ENCODE assay signal across 14 cellular contexts in the genomic region with DNA sequence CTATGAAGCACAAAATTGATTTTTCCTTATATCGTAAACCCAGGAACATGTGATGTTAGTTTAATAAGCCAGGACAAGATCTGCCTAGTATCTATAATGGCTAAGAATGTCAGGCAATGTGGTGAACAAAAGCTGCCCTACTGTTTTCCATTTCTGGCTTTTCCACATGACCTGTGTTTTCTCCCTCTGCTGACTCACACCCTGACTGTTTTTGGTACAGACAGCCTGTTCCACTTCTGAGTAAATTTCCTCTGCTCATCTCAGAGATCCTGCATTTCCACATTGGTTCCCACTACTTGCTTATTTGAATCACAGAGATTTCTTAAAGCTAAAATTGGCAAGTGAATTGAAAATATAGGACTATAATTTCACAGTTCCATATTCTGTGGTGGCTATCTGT. TPM values are rescaled to one million over a fixed set of nuclear protein-coding genes. Genes with fewer than 3 reads are reported as not detected.
DNase-seq lines count a peak whose midpoint lies in the region; ATAC-seq and TF ChIP-seq lines count a peak whose summit lies in the region.
"Had no signal": no experiment of that assay in that cellular context is flagged by ENCODE, and none has a peak within 500 bp of the region (broad histone marks: within the 10 kb centered on the region; RNA-seq: fewer than 3 reads in every experiment).

No MANE protein-coding gene starts in this region.

- H3K9ac ChIP-seq in neuronal stem cell (ENCODE audit: low read depth, low read length, poor library complexity) = no peak overlapping the region

- WGBS in esophagus muscularis mucosa = 65% methylated on average over 1 of the region's 1 CpG
- no CpG with 5 or more reads among the region's 1 CpG for WGBS in neuronal stem cell (ENCODE audit: extremely low coverage in 2 of 2, insufficient read length in 2 of 2, insufficient replicate concordance in 1 of 2), 2 donors

- H3K18ac ChIP-seq in neuronal stem cell (ENCODE audit: low read length) = no peak overlapping the region

- H3K23ac ChIP-seq in neuronal stem cell (ENCODE audit: low read depth, low read length, poor library complexity) = no peak overlapping the region

- no peak overlapping the region for H2BK15ac ChIP-seq in neuronal stem cell (ENCODE audit: low read length)

- no peaks in the 10 kb centered on the region for H3K27me3 ChIP-seq in esophagus muscularis mucosa
- no peaks in the 10 kb centered on the region for H3K27me3 ChIP-seq in neuronal stem cell (ENCODE audit: control insufficient read depth in 3 of 3, insufficient read depth in 3 of 3, low read depth in 1 of 3, low read length in 3 of 3)

- H3K4me1 Mint-ChIP-seq in stimulated activated naive CD8-positive, alpha-beta T cell treated with anti-CD3 and anti-CD28 coated beads, Interleukin-15, amount 100 ng/mL, for 72 hours = no peaks in the 10 kb centered on the region
- H3K4me1 Mint-ChIP-seq in T-helper 2 cell treated with Interferon-gamma antibody and Interleukin-4, amounts not matched to agents 5 μg/mL and 100 μg/mL, for 36 hours (ENCODE audit: low read depth) = no peaks in the 10 kb centered on the region
- H3K4me1 Mint-ChIP-seq in activated T-cell treated with anti-CD3 and anti-CD28 coated beads, Interleukin-2, amount 50 U/mL, for 72 hours (ENCODE audit: low read depth) = no peaks in the 10 kb centered on the region
- H3K4me1 Mint-ChIP-seq: endodermal cell; naive thymus-derived CD4-positive, alpha-beta T cell had no signal

- no peaks in the 10 kb centered on the region for H3K36me3 Mint-ChIP-seq in T-helper 2 cell treated with Interferon-gamma antibody and Interleukin-4, amounts not matched to agents 5 μg/mL and 100 μg/mL, for 36 hours (ENCODE audit: low read depth)
- H3K36me3 Mint-ChIP-seq in activated T-cell treated with anti-CD3 and anti-CD28 coated beads, Interleukin-2, amount 50 U/mL, for 72 hours (ENCODE audit: insufficient read depth in 2 of 2) = no peaks in the 10 kb centered on the region
- H3K36me3 Mint-ChIP-seq: naive thymus-derived CD4-positive, alpha-beta T cell had no signal

- TF ChIP-seq CTCF in esophagus muscularis mucosa (IDR thresholded peaks at IDR 0.05) = no peak

- TF ChIP-seq EP300 in esophagus muscularis mucosa (IDR thresholded peaks at IDR 0.05) = no peak

- DNase-seq in Ammon's horn (ENCODE audit: low spot score) (peak; percentile 25), OCI-M1 (lab: John Stamatoyannopoulos, UW) (peak; percentile 7), esophagus muscularis mucosa (ENCODE audit: extremely low spot score) (no peak), neuronal stem cell (ENCODE audit: low spot score) (no peak), SHP77 treated with DMSO at 0.1 percent for 48 hours (lab: John Stamatoyannopoulos, UW) (no peak)
- no peak for DNase-seq in stimulated activated naive CD8-positive, alpha-beta T cell treated with anti-CD3 and anti-CD28 coated beads, Interleukin-15, amount 100 ng/mL, for 72 hours
- no peak for DNase-seq in T-helper 2 cell treated with Interferon-gamma antibody and Interleukin-4, amounts not matched to agents 5 μg/mL and 100 μg/mL, for 36 hours (ENCODE audit: low spot score)
- no peak for DNase-seq in activated T-cell treated with anti-CD3 and anti-CD28 coated beads, Interleukin-2, amount 50 U/mL, for 72 hours
- DNase-seq: endodermal cell; naive thymus-derived CD4-positive, alpha-beta T cell; stimulated activated CD4-positive, alpha-beta T cell treated with anti-CD3 and anti-CD28 coated beads, Interleukin-12 subunit alpha, Interleukin-12 subunit beta, amount 100 ng/mL, for 4 hours had no signal

- no peak overlapping the region for H2BK120ac ChIP-seq in neuronal stem cell (ENCODE audit: low read depth, low read length)

- no peak overlapping the region for H3K4me3 ChIP-seq in esophagus muscularis mucosa
- no peak overlapping the region for H3K4me3 ChIP-seq in neuronal stem cell (ENCODE audit: low read length in 2 of 2)

- no peaks in the 10 kb centered on the region for H3K9me3 Mint-ChIP-seq in stimulated activated naive CD8-positive, alpha-beta T cell treated with anti-CD3 and anti-CD28 coated beads, Interleukin-15, amount 100 ng/mL, for 72 hours
- H3K9me3 Mint-ChIP-seq in T-helper 2 cell treated with Interferon-gamma antibody and Interleukin-4, amounts not matched to agents 5 μg/mL and 100 μg/mL, for 36 hours = no peaks in the 10 kb centered on the region
- H3K9me3 Mint-ChIP-seq in activated T-cell treated with anti-CD3 and anti-CD28 coated beads, Interleukin-2, amount 50 U/mL, for 72 hours = no peaks in the 10 kb centered on the region

- H3K4me3 Mint-ChIP-seq in stimulated activated naive CD8-positive, alpha-beta T cell treated with anti-CD3 and anti-CD28 coated beads, Interleukin-15, amount 100 ng/mL, for 72 hours = no peak overlapping the region
- no peak overlapping the region for H3K4me3 Mint-ChIP-seq in T-helper 2 cell treated with Interferon-gamma antibody and Interleukin-4, amounts not matched to agents 5 μg/mL and 100 μg/mL, for 36 hours
- H3K4me3 Mint-ChIP-seq in activated T-cell treated with anti-CD3 and anti-CD28 coated beads, Interleukin-2, amount 50 U/mL, for 72 hours = no peak overlapping the region
- H3K4me3 Mint-ChIP-seq: endodermal cell; naive thymus-derived CD4-positive, alpha-beta T cell had no signal

- H4K8ac ChIP-seq in neuronal stem cell (ENCODE audit: low read depth, low read length) = no peak overlapping the region

- H3K4ac ChIP-seq in neuronal stem cell (ENCODE audit: low read length) = no peak overlapping the region

- H3K27ac Mint-ChIP-seq in stimulated activated naive CD8-positive, alpha-beta T cell treated with anti-CD3 and anti-CD28 coated beads, Interleukin-15, amount 100 ng/mL, for 72 hours = no peak overlapping the region
- H3K27ac Mint-ChIP-seq in T-helper 2 cell treated with Interferon-gamma antibody and Interleukin-4, amounts not matched to agents 5 μg/mL and 100 μg/mL, for 36 hours = no peak overlapping the region
- H3K27ac Mint-ChIP-seq in activated T-cell treated with anti-CD3 and anti-CD28 coated beads, Interleukin-2, amount 50 U/mL, for 72 hours = no peak overlapping the region
- H3K27ac Mint-ChIP-seq: endodermal cell had no signal

- H2BK12ac ChIP-seq in neuronal stem cell (ENCODE audit: low read length) = no peak overlapping the region

- H3K36me3 ChIP-seq in esophagus muscularis mucosa (no peaks in the 10 kb centered on the region), neuronal stem cell (replicated peaks in 1 of 2; ENCODE audit: control insufficient read depth in 2 of 2, insufficient read depth in 2 of 2, low read length in 2 of 2) (no peaks in the 10 kb centered on the region)

- H3K27ac ChIP-seq in esophagus muscularis mucosa (replicated peaks in 1 of 4) (peak overlapping the region in 3 of 4 donors; percentile 28 to 49 (median 48)), neuronal stem cell (replicated peaks; ENCODE audit: low read length) (no peak overlapping the region)
- H3K27ac ChIP-seq: HL-60 had no signal

- intact Hi-C loops in esophagus muscularis mucosa (cut with DNase I) = no loop called here

- H4K91ac ChIP-seq in neuronal stem cell (ENCODE audit: low read depth, low read length, poor library complexity) = no peak overlapping the region

- H3K4me1 ChIP-seq in esophagus muscularis mucosa = peaks cover 0 to 9% (median 3%) of the 10 kb centered on the region in 4 donors
- H3K4me1 ChIP-seq in neuronal stem cell (ENCODE audit: control insufficient read depth in 2 of 2, insufficient read depth in 1 of 2, low read depth in 1 of 2, low read length in 2 of 2) = peaks cover 0 to 3% of the 10 kb centered on the region in 2 donors

- no peak for TF ChIP-seq POLR2A in esophagus muscularis mucosa (IDR thresholded peaks at IDR 0.05; ENCODE audit: low read depth)

- H3K4me2 ChIP-seq in neuronal stem cell (ENCODE audit: insufficient read depth, low read length, poor library complexity, severe bottlenecking) = no peak overlapping the region

- no peak overlapping the region for H3K14ac ChIP-seq in neuronal stem cell (ENCODE audit: low read length)

- H2AFZ ChIP-seq in neuronal stem cell (ENCODE audit: low read length) = peak overlapping the region; percentile 24

- no peak for ATAC-seq in stimulated activated naive CD8-positive, alpha-beta T cell treated with anti-CD3 and anti-CD28 coated beads, Interleukin-15, amount 100 ng/mL, for 72 hours
- no peak for ATAC-seq in activated T-cell treated with anti-CD3 and anti-CD28 coated beads, Interleukin-2, amount 50 U/mL, for 72 hours (replicated peaks in 1 of 2)
- ATAC-seq: naive thymus-derived CD4-positive, alpha-beta T cell; Panc1 had no signal

- H2BK5ac ChIP-seq in neuronal stem cell (ENCODE audit: low read length) = no peak overlapping the region

- no peaks in the 10 kb centered on the region for H3K9me3 ChIP-seq in esophagus muscularis mucosa
- H3K9me3 ChIP-seq in neuronal stem cell (replicated peaks in 1 of 2; ENCODE audit: control insufficient read depth in 2 of 2, insufficient read depth in 1 of 2, low read depth in 1 of 2, low read length in 2 of 2) = no peaks in the 10 kb centered on the region

- no peaks in the 10 kb centered on the region for H3K79me1 ChIP-seq in neuronal stem cell (ENCODE audit: low read depth, low read length)

- no peaks in the 10 kb centered on the region for H3K27me3 Mint-ChIP-seq in stimulated activated naive CD8-positive, alpha-beta T cell treated with anti-CD3 and anti-CD28 coated beads, Interleukin-15, amount 100 ng/mL, for 72 hours
- no peaks in the 10 kb centered on the region for H3K27me3 Mint-ChIP-seq in T-helper 2 cell treated with Interferon-gamma antibody and Interleukin-4, amounts not matched to agents 5 μg/mL and 100 μg/mL, for 36 hours (ENCODE audit: low read depth)
- peaks cover 34% of the 10 kb centered on the region for H3K27me3 Mint-ChIP-seq in activated T-cell treated with anti-CD3 and anti-CD28 coated beads, Interleukin-2, amount 50 U/mL, for 72 hours (ENCODE audit: low read depth)

- no peak overlapping the region for H2AK5ac ChIP-seq in neuronal stem cell (ENCODE audit: low read depth, low read length)

RNA-seq across cellular contexts. Expression of a gene that starts 9.2 kb away (rescaled TPM):
- not detected for total RNA-seq in esophagus muscularis mucosa
- 0.01 TPM for polyA plus RNA-seq in neuronal stem cell (2013, experiment 1 of 2)
- not detected for polyA plus RNA-seq in neuronal stem cell (2013, experiment 2 of 2)
- not detected for total RNA-seq in activated T-cell treated with anti-CD3 and anti-CD28 coated beads, Interleukin-2, amount 50 U/mL, for 72 hours
- total RNA-seq: endodermal cell; naive thymus-derived CD4-positive, alpha-beta T cell had no signal
- polyA plus RNA-seq: BJ had no signal

RNA-seq across cellular contexts. Expression of a gene that starts 44.8 kb away (rescaled TPM):
- total RNA-seq in esophagus muscularis mucosa = 1 to 10 TPM; 7.6 to 9.2 (median 8.6) TPM
- 14.1 TPM for polyA plus RNA-seq in neuronal stem cell (2013, experiment 1 of 2)
- polyA plus RNA-seq in neuronal stem cell (2013, experiment 2 of 2) = 14.0 TPM
- total RNA-seq in activated T-cell treated with anti-CD3 and anti-CD28 coated beads, Interleukin-2, amount 50 U/mL, for 72 hours = 10 to 100 TPM; 32.8 to 33.0 TPM

Comparison
In these comparisons a context has a peak if more than half of its experiments do, and no peak if none do; other contexts are left out.
1. DNase-seq: peak in Ammon's horn (single experiment) and OCI-M1 (single experiment); none in esophagus muscularis mucosa (single experiment), neuronal stem cell (single experiment), stimulated activated naive CD8-positive, alpha-beta T cell treated with anti-CD3 and anti-CD28 coated beads, Interleukin-15, amount 100 ng/mL, for 72 hours (0 of 2), T-helper 2 cell treated with Interferon-gamma antibody and Interleukin-4, amounts not matched to agents 5 μg/mL and 100 μg/mL, for 36 hours (single experiment), activated T-cell treated with anti-CD3 and anti-CD28 coated beads, Interleukin-2, amount 50 U/mL, for 72 hours (0 of 2) and SHP77 treated with DMSO at 0.1 percent for 48 hours (single experiment).